In genomic region chr19:37511186-37511585, GRCh38 we compare ENCODE assay signal across 28 cellular contexts.
"Had no signal": no experiment of that assay in that cellular context is flagged by ENCODE, and none has a peak within 500 bp of the region (broad histone marks: within the 10 kb centered on the region; RNA-seq: fewer than 3 reads in every experiment).

No MANE protein-coding gene starts in this region.

- H3K27me3 Mint-ChIP-seq: stimulated activated memory B cell treated with anti-CD40 and anti-IgM and Interleukin-4, amounts not matched to agents 10 μg/mL and 1 μg/mL and 100 μg/mL, for 72 hours; stimulated activated naive B cell treated with anti-CD40 and anti-IgM and Interleukin-4, amounts not matched to agents 10 μg/mL and 1 μg/mL and 100 μg/mL, for 72 hours; stimulated activated naive CD8-positive, alpha-beta T cell treated with anti-CD3 and anti-CD28 coated beads, Interleukin-15, amount 100 ng/mL, for 72 hours; stimulated activated naive CD8-positive, alpha-beta T cell treated with anti-CD3 and anti-CD28 coated beads, Interleukin-15, Interleukin-2, amounts not matched to agents 100 ng/mL and 50 ng/mL, for 24 hours; type B pancreatic cell had no signal

- H3K27ac Mint-ChIP-seq: stimulated activated effector memory CD8-positive, alpha-beta T cell treated with anti-CD3 and anti-CD28 coated beads, Interleukin-12 subunit alpha, Interleukin-12 subunit beta, amount 100 ng/mL, for 72 hours; stimulated activated memory B cell treated with anti-CD40 and anti-IgM and Interleukin-4, amounts not matched to agents 10 μg/mL and 1 μg/mL and 100 μg/mL, for 72 hours; stimulated activated naive B cell treated with anti-CD40 and anti-IgM and Interleukin-4, amounts not matched to agents 10 μg/mL and 1 μg/mL and 100 μg/mL, for 72 hours; stimulated activated naive CD8-positive, alpha-beta T cell treated with anti-CD3 and anti-CD28 coated beads, Interleukin-15, amount 100 ng/mL, for 72 hours; stimulated activated naive CD8-positive, alpha-beta T cell treated with anti-CD3 and anti-CD28 coated beads, Interleukin-15, Interleukin-2, amounts not matched to agents 100 ng/mL and 50 ng/mL, for 24 hours; type B pancreatic cell had no signal

- H3K36me3 ChIP-seq: upper lobe of right lung, uterus had no signal

- H3K4me1 Mint-ChIP-seq: stimulated activated effector memory CD8-positive, alpha-beta T cell treated with anti-CD3 and anti-CD28 coated beads, Interleukin-12 subunit alpha, Interleukin-12 subunit beta, amount 100 ng/mL, for 72 hours; stimulated activated memory B cell treated with anti-CD40 and anti-IgM and Interleukin-4, amounts not matched to agents 10 μg/mL and 1 μg/mL and 100 μg/mL, for 72 hours; stimulated activated naive B cell treated with anti-CD40 and anti-IgM and Interleukin-4, amounts not matched to agents 10 μg/mL and 1 μg/mL and 100 μg/mL, for 72 hours; stimulated activated naive CD8-positive, alpha-beta T cell treated with anti-CD3 and anti-CD28 coated beads, Interleukin-15, amount 100 ng/mL, for 72 hours had no signal

- H3K27ac ChIP-seq: stomach, suprapubic skin, testis, thoracic aorta, thyroid gland, tibial artery, tibial nerve, transverse colon, upper lobe of left lung, upper lobe of right lung, uterus, vagina had no signal

- DNase-seq: stimulated activated CD4-positive, alpha-beta T cell treated with anti-CD3 and anti-CD28 coated beads, Interleukin-2, amount 100 ng/mL, for 48 hours; stimulated activated CD4-positive, alpha-beta T cell treated with anti-CD3 and anti-CD28 coated beads, Interleukin-4, amount 100 ng/mL, for 1 hour; stimulated activated CD4-positive, alpha-beta T cell treated with anti-CD3 and anti-CD28 coated beads, Interleukin-4, amount 100 ng/mL, for 24 hours; stimulated activated CD4-positive, alpha-beta T cell treated with anti-CD3 and anti-CD28 coated beads, Interleukin-4, amount 100 ng/mL, for 4 hours; stimulated activated CD8-positive, alpha-beta memory T cell treated with anti-CD3 and anti-CD28 coated beads, Interleukin-4, amount 100 ng/mL, for 48 hours; stimulated activated naive B cell treated with anti-CD40 and anti-IgM and Interleukin-4, amounts not matched to agents 10 μg/mL and 1 μg/mL and 100 μg/mL, for 72 hours; stimulated activated naive CD4-positive, alpha-beta T cell; stimulated activated naive CD4-positive, alpha-beta T cell treated with Interleukin-2 at 50 U/mL for 16 hours; stimulated activated naive CD8-positive, alpha-beta T cell treated with anti-CD3 and anti-CD28 coated beads, Interleukin-15, amount 100 ng/mL, for 72 hours; stimulated activated naive CD8-positive, alpha-beta T cell treated with anti-CD3 and anti-CD28 coated beads, Interleukin-15, Interleukin-2, amounts not matched to agents 100 U/mL and 50 U/mL, for 24 hours; stomach; substantia nigra; testis; thyroid gland; tibial artery; transverse colon; upper lobe of left lung; upper lobe of right lung; uterus had no signal

- H3K9me3 ChIP-seq: testis, thyroid gland, uterus, vagina had no signal

- H3K4me3 Mint-ChIP-seq: stimulated activated effector memory CD8-positive, alpha-beta T cell treated with anti-CD3 and anti-CD28 coated beads, Interleukin-12 subunit alpha, Interleukin-12 subunit beta, amount 100 ng/mL, for 72 hours; stimulated activated memory B cell treated with anti-CD40 and anti-IgM and Interleukin-4, amounts not matched to agents 10 μg/mL and 1 μg/mL and 100 μg/mL, for 72 hours; stimulated activated naive B cell treated with anti-CD40 and anti-IgM and Interleukin-4, amounts not matched to agents 10 μg/mL and 1 μg/mL and 100 μg/mL, for 72 hours; stimulated activated naive CD8-positive, alpha-beta T cell treated with anti-CD3 and anti-CD28 coated beads, Interleukin-15, amount 100 ng/mL, for 72 hours; stimulated activated naive CD8-positive, alpha-beta T cell treated with anti-CD3 and anti-CD28 coated beads, Interleukin-15, Interleukin-2, amounts not matched to agents 100 ng/mL and 50 ng/mL, for 24 hours; type B pancreatic cell had no signal

- FAIRE-seq: urothelium cell line had no signal

- H3K9me3 Mint-ChIP-seq: type B pancreatic cell had no signal

- ATAC-seq: stimulated activated effector memory CD8-positive, alpha-beta T cell treated with anti-CD3 and anti-CD28 coated beads, Interleukin-12 subunit alpha, Interleukin-12 subunit beta, amount 100 ng/mL, for 72 hours; stimulated activated memory B cell treated with anti-CD40 and anti-IgM and Interleukin-4, amounts not matched to agents 10 μg/mL and 1 μg/mL and 100 μg/mL, for 72 hours; stimulated activated naive B cell treated with anti-CD40 and anti-IgM and Interleukin-4, amounts not matched to agents 10 μg/mL and 1 μg/mL and 100 μg/mL, for 72 hours; stimulated activated naive CD8-positive, alpha-beta T cell treated with anti-CD3 and anti-CD28 coated beads, Interleukin-15, amount 100 ng/mL, for 72 hours; stimulated activated naive CD8-positive, alpha-beta T cell treated with anti-CD3 and anti-CD28 coated beads, Interleukin-15, Interleukin-2, amounts not matched to agents 100 U/mL and 50 U/mL, for 24 hours; upper lobe of right lung had no signal

- H3K27me3 ChIP-seq: stomach, suprapubic skin, testis, thyroid gland, tibial artery, tibial nerve, transverse colon, upper lobe of left lung, upper lobe of right lung, uterus, vagina had no signal

- H3K4me3 ChIP-seq: stomach, suprapubic skin, testis, thoracic aorta, thyroid gland, tibial artery, tibial nerve, transverse colon, upper lobe of left lung, upper lobe of right lung, uterus, vagina had no signal

- H3K4me1 ChIP-seq: testis, transverse colon, upper lobe of right lung, uterus, vagina had no signal
